In the genomic region with DNA sequence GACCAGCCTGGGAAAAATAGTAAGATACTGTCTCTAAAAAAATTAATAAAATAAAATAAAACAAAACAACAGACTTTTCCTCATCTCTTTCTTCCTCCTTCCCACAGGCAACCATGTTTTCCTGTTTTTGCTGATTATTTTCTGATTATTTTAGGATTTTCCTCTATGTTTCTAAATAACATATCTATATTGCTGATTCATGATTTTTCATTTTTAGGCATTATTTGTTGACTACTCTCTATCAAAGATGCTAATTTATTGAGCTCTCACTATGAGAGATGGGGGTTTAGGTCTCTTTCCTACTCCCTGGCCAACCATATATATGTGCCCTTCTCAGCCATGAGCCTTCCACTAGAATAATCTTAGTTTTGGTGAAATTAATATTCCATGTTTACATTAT, we compare ENCODE assay signal across 32 cellular contexts. TPM values are rescaled to one million over a fixed set of nuclear protein-coding genes. Genes with fewer than 3 reads are reported as not detected.
"Had no signal": no experiment of that assay in that cellular context is flagged by ENCODE, and none has a peak within 500 bp of the region (broad histone marks: within the 10 kb centered on the region; RNA-seq: fewer than 3 reads in every experiment).

No MANE protein-coding gene starts in this region.

- H3K36me3 ChIP-seq: neural progenitor cell, ovary, spleen, suprapubic skin, tibial artery, transverse colon, upper lobe of right lung, uterus had no signal

- H2AFZ ChIP-seq: neural progenitor cell, parathyroid adenoma had no signal

- H3K9me3 ChIP-seq: ovary, psoas muscle, suprapubic skin, testis, tibial artery, transverse colon, upper lobe of right lung, uterus had no signal

- H3K79me2 ChIP-seq: parathyroid adenoma had no signal

- H3K4me3 ChIP-seq: neural progenitor cell, ovary, psoas muscle, skin epidermis, smooth muscle cell, spleen, suprapubic skin, testis, tibial artery, transverse colon, upper lobe of right lung, uterus had no signal

- H3K4me2 ChIP-seq: neural progenitor cell, smooth muscle cell had no signal

- DNase-seq: natural killer cell; occipital lobe; ovary; posterior cingulate gyrus; psoas muscle; right cardiac atrium; spleen; stimulated activated CD4-positive, alpha-beta T cell treated with anti-CD3 and anti-CD28 coated beads, Interleukin-12 subunit alpha, Interleukin-12 subunit beta, amount 100 ng/mL, for 4 hours; stimulated activated CD4-positive, alpha-beta T cell treated with anti-CD3 and anti-CD28 coated beads, Interleukin-1b, Interleukin-23, amount 100 ng/mL, for 48 hours; stimulated activated CD4-positive, alpha-beta T cell treated with anti-CD3 and anti-CD28 coated beads, Interleukin-4, amount 100 ng/mL, for 1 hour; stimulated activated CD4-positive, alpha-beta T cell treated with anti-CD3 and anti-CD28 coated beads, Interleukin-4, amount 100 ng/mL, for 4 hours; stimulated activated CD8-positive, alpha-beta memory T cell treated with anti-CD3 and anti-CD28 coated beads, Interleukin-4, amount 100 ng/mL, for 48 hours; stimulated activated naive CD4-positive, alpha-beta T cell; stimulated activated naive CD8-positive, alpha-beta T cell treated with anti-CD3 and anti-CD28 coated beads, Interleukin-15, amount 100 ng/mL, for 72 hours; stimulated activated naive CD8-positive, alpha-beta T cell treated with anti-CD3 and anti-CD28 coated beads, Interleukin-15, Interleukin-2, amounts not matched to agents 100 U/mL and 50 U/mL, for 24 hours; substantia nigra; testis; tibial artery; transverse colon; upper lobe of right lung; uterus had no signal

- H3K27ac ChIP-seq: neural progenitor cell, ovary, parathyroid adenoma, psoas muscle, skin epidermis, spleen, suprapubic skin, testis, tibial artery, transverse colon, upper lobe of right lung, uterus had no signal

- H3K27me3 ChIP-seq: neural progenitor cell, ovary, testis, tibial artery, transverse colon, upper lobe of right lung, uterus had no signal

- ATAC-seq: natural killer cell; psoas muscle; right cardiac atrium; sciatic nerve; stimulated activated naive CD8-positive, alpha-beta T cell treated with anti-CD3 and anti-CD28 coated beads, Interleukin-15, amount 100 ng/mL, for 72 hours; stimulated activated naive CD8-positive, alpha-beta T cell treated with anti-CD3 and anti-CD28 coated beads, Interleukin-15, Interleukin-2, amounts not matched to agents 100 U/mL and 50 U/mL, for 24 hours; upper lobe of right lung had no signal

- H3K4me1 ChIP-seq: neural progenitor cell, parathyroid adenoma, psoas muscle, spleen, suprapubic skin, testis, tibial artery, transverse colon, upper lobe of right lung, uterus had no signal

- H3K9ac ChIP-seq: neural progenitor cell, parathyroid adenoma had no signal

RNA-seq across cellular contexts. Expression of gene SOX14, which starts 45.4 kb away (rescaled TPM):
- total RNA-seq: natural killer cell, occipital lobe, osteoblast, ovary, progenitor cell of endocrine pancreas, psoas muscle, renal cortical epithelial cell, right cardiac atrium, sciatic nerve, smooth muscle cell, spleen, suprapubic skin, testis, transverse colon, upper lobe of right lung, urinary bladder had no signal
- polyA plus RNA-seq: neural cell, ovary, psoas muscle, right cardiac atrium, smooth muscle cell, spleen, urinary bladder had no signal
